Comparison of ENCODE assay signal across 10 cellular contexts in the genomic region with DNA sequence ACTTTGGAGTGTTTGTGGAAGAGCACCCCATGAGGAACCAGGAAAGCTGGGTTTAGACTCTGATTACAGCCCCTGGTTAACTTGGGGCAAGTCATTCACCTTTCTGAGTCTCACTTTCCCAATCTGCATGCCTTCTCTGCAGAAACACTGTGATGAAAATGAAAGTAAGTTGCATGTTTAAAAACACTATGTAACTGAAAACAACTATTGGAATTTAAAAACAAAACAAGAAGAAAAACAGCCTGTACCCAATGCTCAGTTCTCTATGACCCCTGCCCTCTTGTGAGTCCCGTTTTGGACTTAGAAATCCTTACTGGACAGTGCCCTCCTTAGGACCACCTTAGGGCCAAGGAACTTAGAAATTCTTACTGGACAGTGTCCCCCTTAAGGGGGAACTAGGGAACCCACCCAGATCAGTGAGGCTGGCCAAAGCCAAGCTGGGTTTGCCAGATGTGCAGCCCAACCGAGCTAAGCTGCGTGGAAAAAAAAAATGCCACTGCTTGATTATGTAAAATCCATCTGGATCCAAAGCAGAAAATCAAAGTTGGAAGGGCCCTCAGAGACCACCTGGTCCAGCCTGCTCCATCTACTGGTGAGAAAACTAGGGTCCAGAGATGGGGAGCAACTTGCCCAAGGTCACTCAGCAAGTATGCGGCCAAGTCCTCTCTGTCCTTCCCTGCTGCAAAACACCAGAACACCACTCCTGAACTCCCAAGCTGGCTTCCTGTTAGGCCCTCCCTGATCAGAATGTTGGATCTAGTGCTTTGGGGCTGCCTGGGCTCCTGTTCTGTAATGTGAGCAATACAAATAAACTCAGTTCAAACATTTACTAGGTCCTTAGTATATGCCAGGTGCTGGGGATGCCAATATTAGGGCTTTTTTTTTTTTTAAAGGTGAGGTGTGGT.
DNase-seq lines count a peak whose midpoint lies in the region; ATAC-seq and TF ChIP-seq lines count a peak whose summit lies in the region.
"Had no signal": no experiment of that assay in that cellular context is flagged by ENCODE, and none has a peak within 500 bp of the region (broad histone marks: within the 10 kb centered on the region; RNA-seq: fewer than 3 reads in every experiment).

No MANE protein-coding gene starts in this region.

- peak overlapping the region; percentile 43 for H3K4me2 ChIP-seq in skeletal muscle satellite cell (ENCODE audit: low read length)
- H3K4me2 ChIP-seq: PC-9 had no signal

- H3K9me3 ChIP-seq in SJSA1 (replicated peaks) (no peaks in the 10 kb centered on the region), skeletal muscle satellite cell (replicated peaks; ENCODE audit: low read length) (no peaks in the 10 kb centered on the region)

- peak overlapping the region; percentile 22 for H3K9ac ChIP-seq in skeletal muscle satellite cell (ENCODE audit: low read depth, low read length)

- H3K4me1 ChIP-seq in SJSA1 (replicated peaks) (peaks cover 54% of the 10 kb centered on the region), skeletal muscle satellite cell (ENCODE audit: control insufficient read depth, insufficient read depth, low read length) (peaks cover 62% of the 10 kb centered on the region)

- peak in 1 of 2 experiments; percentile 26 for DNase-seq in SJSA1 (ENCODE audit: low read depth in 1 of 2, low spot score in 2 of 2)
- peak; percentile 79 for DNase-seq in fibroblast of villous mesenchyme (ENCODE audit: low read depth)
- no peak for DNase-seq in AG08395 (ENCODE audit: low spot score)
- no peak for DNase-seq in activated gamma-delta T cell treated with Interleukin-2 at 50 U/mL for 16 hours
- DNase-seq: activated gamma-delta T cell, PC-9 had no signal

- TF ChIP-seq CTCF in fibroblast of villous mesenchyme (IDR thresholded peaks at IDR 0.05; ENCODE audit: insufficient read depth, low read depth, low read length) = no peak

- ATAC-seq in GM18511 (IDR thresholded peaks at IDR 0.05; ENCODE audit: unreplicated experiment) = peak; percentile 56
- ATAC-seq in HG02571 (IDR thresholded peaks at IDR 0.05; ENCODE audit: unreplicated experiment) = no peak
- no peak for ATAC-seq in HG03135 (IDR thresholded peaks at IDR 0.05; ENCODE audit: unreplicated experiment)

- H3K4me3 ChIP-seq in SJSA1 = no peak overlapping the region
- H3K4me3 ChIP-seq in fibroblast of villous mesenchyme (ENCODE audit: low read depth, low read length) = no peak overlapping the region
- H3K4me3 ChIP-seq in skeletal muscle satellite cell (ENCODE audit: low read length) = no peak overlapping the region
- H3K4me3 ChIP-seq: PC-9 had no signal

- no peaks in the 10 kb centered on the region for H3K27me3 ChIP-seq in SJSA1 (replicated peaks)
- no peaks in the 10 kb centered on the region for H3K27me3 ChIP-seq in skeletal muscle satellite cell (ENCODE audit: control insufficient read depth, insufficient read depth, low read length)

- H3K36me3 ChIP-seq in SJSA1 (peaks cover 23% of the 10 kb centered on the region), skeletal muscle satellite cell (ENCODE audit: insufficient read depth, low read length) (peaks cover 21% of the 10 kb centered on the region)

- peak overlapping the region; percentile 34 for H3K27ac ChIP-seq in SJSA1
- H3K27ac ChIP-seq: PC-9 had no signal
